ENCODE assay signal across 21 cellular contexts in genomic region chr12:123163227-123163626, GRCh38. TPM values are rescaled to one million over a fixed set of nuclear protein-coding genes. Genes with fewer than 3 reads are reported as not detected.
DNase-seq lines count a peak whose midpoint lies in the region; ATAC-seq and TF ChIP-seq lines count a peak whose summit lies in the region.
"Had no signal": no experiment of that assay in that cellular context is flagged by ENCODE, and none has a peak within 500 bp of the region (broad histone marks: within the 10 kb centered on the region; RNA-seq: fewer than 3 reads in every experiment).

No MANE protein-coding gene starts in this region.

- H2AFZ ChIP-seq in PC-3 (ENCODE audit: low read length) (no peak overlapping the region), MM.1S (ENCODE audit: low read length) (no peak overlapping the region)

- H3K36me3 ChIP-seq in PC-3 (ENCODE audit: low read depth, low read length) = peaks cover 26% of the 10 kb centered on the region
- H3K36me3 ChIP-seq in MM.1S (replicated peaks; ENCODE audit: insufficient read depth, low read length) = no peaks in the 10 kb centered on the region

- no peak overlapping the region for H3K9ac ChIP-seq in PC-3 (ENCODE audit: low read length)
- no peak overlapping the region for H3K9ac ChIP-seq in MM.1S (ENCODE audit: low read length)
- H3K9ac ChIP-seq: SK-N-SH had no signal

- CTCF ChIA-PET in PC-3 (lab: Charles Lee) = no interaction called here
- CTCF ChIA-PET in activated naive CD4-positive, alpha-beta T cell treated with anti-CD3 and anti-CD28 coated beads, Interleukin-2, amount 10 ng/mL, durations not matched to agents 7 days and 5 days (lab: Charles Lee) = no interaction called here

- H3K4me1 ChIP-seq in PC-3 (ENCODE audit: insufficient read depth, low read length) (peaks cover 25% of the 10 kb centered on the region), MM.1S (ENCODE audit: low read length) (no peaks in the 10 kb centered on the region)
- H3K4me1 ChIP-seq: HAP-1, psoas muscle had no signal

- H3K4me2 ChIP-seq in PC-3 (ENCODE audit: low read length) (peak overlapping the region; percentile 66), MM.1S (ENCODE audit: low read depth, low read length) (no peak overlapping the region)
- H3K4me2 ChIP-seq: SK-N-SH had no signal

- H3K27ac Mint-ChIP-seq in progenitor cell of endocrine pancreas = peak overlapping the region; percentile 13
- no peak overlapping the region for H3K27ac Mint-ChIP-seq in glutamatergic neuron (ENCODE audit: unreplicated experiment)
- H3K27ac Mint-ChIP-seq in activated naive CD4-positive, alpha-beta T cell treated with anti-CD3 and anti-CD28 coated beads, Interleukin-2, amount 10 ng/mL, durations not matched to agents 7 days and 5 days = no peak overlapping the region
- H3K27ac Mint-ChIP-seq: CD4-positive, alpha-beta T cell; endodermal cell had no signal

- ATAC-seq in PC-3 = peak; percentile 83
- ATAC-seq: left ventricle myocardium superior, mucosa of descending colon, psoas muscle had no signal

- no peak overlapping the region for H3K4me3 Mint-ChIP-seq in progenitor cell of endocrine pancreas (ENCODE audit: low read depth)
- H3K4me3 Mint-ChIP-seq in glutamatergic neuron (ENCODE audit: unreplicated experiment) = no peak overlapping the region
- no peak overlapping the region for H3K4me3 Mint-ChIP-seq in activated naive CD4-positive, alpha-beta T cell treated with anti-CD3 and anti-CD28 coated beads, Interleukin-2, amount 10 ng/mL, durations not matched to agents 7 days and 5 days
- H3K4me3 Mint-ChIP-seq: brain; CD4-positive, alpha-beta T cell; endodermal cell; neural crest cell had no signal

- no peaks in the 10 kb centered on the region for H4K20me1 ChIP-seq in PC-3 (ENCODE audit: low read length)
- H4K20me1 ChIP-seq in MM.1S (ENCODE audit: insufficient read depth, low read length) = no peaks in the 10 kb centered on the region

- peaks cover 9% of the 10 kb centered on the region for H3K36me3 Mint-ChIP-seq in progenitor cell of endocrine pancreas (ENCODE audit: insufficient read depth)
- no peaks in the 10 kb centered on the region for H3K36me3 Mint-ChIP-seq in glutamatergic neuron (ENCODE audit: unreplicated experiment)
- peaks cover 42% of the 10 kb centered on the region for H3K36me3 Mint-ChIP-seq in activated naive CD4-positive, alpha-beta T cell treated with anti-CD3 and anti-CD28 coated beads, Interleukin-2, amount 10 ng/mL, durations not matched to agents 7 days and 5 days

- H3K27ac ChIP-seq in PC-3 (ENCODE audit: low read length) (peak overlapping the region; percentile 68), MM.1S (ENCODE audit: low read length) (no peak overlapping the region)
- H3K27ac ChIP-seq: psoas muscle, WERI-Rb-1 had no signal

- peak; percentile 70 for DNase-seq in HPDE6-E6E7 (ENCODE audit: extremely low spot score)
- peak; percentile 90 for DNase-seq in PC-3
- DNase-seq in iPS-NIHi11 (ENCODE audit: low spot score) = peak; percentile 29
- DNase-seq in progenitor cell of endocrine pancreas (ENCODE audit: low spot score, unreplicated experiment) = no peak
- no peak for DNase-seq in MM.1S
- no peak for DNase-seq in glutamatergic neuron
- no peak for DNase-seq in activated naive CD4-positive, alpha-beta T cell treated with anti-CD3 and anti-CD28 coated beads, Interleukin-2, amount 10 ng/mL, durations not matched to agents 7 days and 5 days
- DNase-seq: activated CD4-positive, alpha-beta T cell treated with anti-CD3 and anti-CD28 coated beads, Interleukin-2, amount 50 U/mL, for 1 hour; activated CD8-positive, alpha-beta memory T cell treated with anti-CD3 and anti-CD28 coated beads, Interleukin-2, amount 50 U/mL, for 4 hours; activated effector memory CD4-positive, alpha-beta T cell treated with Interleukin-2 at 50 U/mL for 16 hours; CD4-positive, alpha-beta T cell; endodermal cell; left ventricle myocardium superior; mucosa of descending colon; NCI-H446; psoas muscle; SK-N-SH; WERI-Rb-1 had no signal

- no peaks in the 10 kb centered on the region for H3K27me3 ChIP-seq in PC-3 (ENCODE audit: low read length)
- H3K27me3 ChIP-seq in MM.1S (replicated peaks; ENCODE audit: insufficient read depth, low read length) = no peaks in the 10 kb centered on the region

- H3K27me3 Mint-ChIP-seq in progenitor cell of endocrine pancreas (no peaks in the 10 kb centered on the region), glutamatergic neuron (ENCODE audit: unreplicated experiment) (peaks cover 2% of the 10 kb centered on the region)
- H3K27me3 Mint-ChIP-seq in activated naive CD4-positive, alpha-beta T cell treated with anti-CD3 and anti-CD28 coated beads, Interleukin-2, amount 10 ng/mL, durations not matched to agents 7 days and 5 days = no peaks in the 10 kb centered on the region
- H3K27me3 Mint-ChIP-seq: brain; CD4-positive, alpha-beta T cell had no signal

- BruUV-seq in PC-3 (replicated peaks; lab: Mats Ljungman, UMichigan) = no TSS peak

- POLR2A ChIA-PET in PC-3 (lab: Charles Lee; ENCODE audit: unreplicated experiment) = no interaction called here

- H3K9me3 ChIP-seq in PC-3 (ENCODE audit: low read length) = no peaks in the 10 kb centered on the region
- no peaks in the 10 kb centered on the region for H3K9me3 ChIP-seq in MM.1S (replicated peaks; ENCODE audit: insufficient read depth, low read length)
- H3K9me3 ChIP-seq: HAP-1, mucosa of descending colon, psoas muscle, SK-N-SH had no signal

- H3F3A ChIP-seq in PC-3 (ENCODE audit: low read length, unreplicated experiment) = peaks cover 4% of the 10 kb centered on the region
- no peaks in the 10 kb centered on the region for H3F3A ChIP-seq in MM.1S (ENCODE audit: insufficient read depth, low read length)

- H3K9me3 Mint-ChIP-seq in progenitor cell of endocrine pancreas (ENCODE audit: low read depth) = no peaks in the 10 kb centered on the region
- no peaks in the 10 kb centered on the region for H3K9me3 Mint-ChIP-seq in glutamatergic neuron (ENCODE audit: unreplicated experiment)
- H3K9me3 Mint-ChIP-seq in activated naive CD4-positive, alpha-beta T cell treated with anti-CD3 and anti-CD28 coated beads, Interleukin-2, amount 10 ng/mL, durations not matched to agents 7 days and 5 days = no peaks in the 10 kb centered on the region
- H3K9me3 Mint-ChIP-seq: brain; CD4-positive, alpha-beta T cell; endodermal cell; neural crest cell had no signal

- H3K4me1 Mint-ChIP-seq in progenitor cell of endocrine pancreas (ENCODE audit: low read depth) = peaks cover 12% of the 10 kb centered on the region
- no peaks in the 10 kb centered on the region for H3K4me1 Mint-ChIP-seq in glutamatergic neuron (ENCODE audit: low read depth, unreplicated experiment)
- no peaks in the 10 kb centered on the region for H3K4me1 Mint-ChIP-seq in activated naive CD4-positive, alpha-beta T cell treated with anti-CD3 and anti-CD28 coated beads, Interleukin-2, amount 10 ng/mL, durations not matched to agents 7 days and 5 days
- H3K4me1 Mint-ChIP-seq: brain, neural crest cell had no signal

- H3K79me2 ChIP-seq in PC-3 (ENCODE audit: low read length) = no peaks in the 10 kb centered on the region
- H3K79me2 ChIP-seq in MM.1S (ENCODE audit: low read length) = no peaks in the 10 kb centered on the region

- H3K4me3 ChIP-seq in PC-3 (ENCODE audit: low read length) (no peak overlapping the region), MM.1S (ENCODE audit: low read length) (no peak overlapping the region)
- H3K4me3 ChIP-seq: HAP-1, mucosa of descending colon, psoas muscle had no signal

- TF ChIP-seq CTCF in PC-3 (conservative IDR thresholded peaks at IDR 0.05; ENCODE audit: low read depth, low read length) (no peak), progenitor cell of endocrine pancreas (IDR thresholded peaks at IDR 0.05; ENCODE audit: unreplicated experiment) (no peak), MM.1S (IDR thresholded peaks at IDR 0.05; ENCODE audit: low read length) (no peak), glutamatergic neuron (IDR thresholded peaks at IDR 0.05; ENCODE audit: partially characterized antibody, unreplicated experiment) (no peak)

- intact Hi-C loops in PC-3 (cut with micrococcal nuclease) = loop anchor here (5.0 kb wide), 1 partner anchor 69 kb away; the partner anchor contains the start of genes MPHOSPH9 and MTRFR

- no peaks in the 10 kb centered on the region for H3K9me2 ChIP-seq in PC-3 (replicated peaks; ENCODE audit: low read length)
- H3K9me2 ChIP-seq in MM.1S (replicated peaks; ENCODE audit: insufficient read depth, low read length) = no peaks in the 10 kb centered on the region
- H3K9me2 ChIP-seq: SK-N-SH had no signal

RNA-seq across cellular contexts. Expression of gene PITPNM2, which starts 12.3 kb away (rescaled TPM):
- 5.6 and 8.1 TPM in 2 replicates for total RNA-seq in PC-3 (2014; rRNA removed)
- total RNA-seq in progenitor cell of endocrine pancreas = 2.1 and 2.6 TPM in 2 replicates
- 19.6 TPM for total RNA-seq in glutamatergic neuron (ENCODE audit: unreplicated experiment)

Comparison
In these comparisons a context has a peak if more than half of its experiments do, and no peak if none do; other contexts are left out.
1. DNase-seq: peak in HPDE6-E6E7 (single experiment), PC-3 (single experiment) and iPS-NIHi11 (single experiment); none in progenitor cell of endocrine pancreas (single experiment), MM.1S (single experiment), glutamatergic neuron (single experiment) and activated naive CD4-positive, alpha-beta T cell treated with anti-CD3 and anti-CD28 coated beads, Interleukin-2, amount 10 ng/mL, durations not matched to agents 7 days and 5 days (single experiment).